23 cellular contexts compared by ENCODE assay signal in genomic region chr4:122823476-122823875, GRCh38. TPM values are rescaled to one million over a fixed set of nuclear protein-coding genes. Genes with fewer than 3 reads are reported as not detected.
A peak's percentile ranks its signal among the peaks of the same experiment; 100 is the strongest.
DNase-seq lines count a peak whose midpoint lies in the region; ATAC-seq, FAIRE-seq and TF ChIP-seq lines count a peak whose summit lies in the region.
"Had no signal": no experiment of that assay in that cellular context is flagged by ENCODE, and none has a peak within 500 bp of the region (broad histone marks: within the 10 kb centered on the region; RNA-seq: fewer than 3 reads in every experiment).

No MANE protein-coding gene starts in this region.

- CTCF ChIA-PET in HCT116 (lab: Charles Lee) = interaction anchor here (1.1 kb wide), 1 partner anchor 66 kb away, joined by 3 read pairs; no protein-coding TSS in a partner anchor

- H3K27me3 ChIP-seq in HCT116 (ENCODE audit: insufficient read depth, low read length) = no peaks in the 10 kb centered on the region
- H3K27me3 ChIP-seq in spleen (replicated peaks in 1 of 7) = peaks cover 0 to 95% (median 38%) of the 10 kb centered on the region in 7 donors

- no peak for ATAC-seq in HCT116
- ATAC-seq in GM18498 (IDR thresholded peaks at IDR 0.05; ENCODE audit: unreplicated experiment) = no peak
- no peak for ATAC-seq in GM18873 (IDR thresholded peaks at IDR 0.05; ENCODE audit: low FRiP score, unreplicated experiment)
- ATAC-seq: Panc1 had no signal

- H3K27ac ChIP-seq in HCT116 (ENCODE audit: low read depth, low read length) (no peak overlapping the region), SK-N-MC (no peak overlapping the region), spleen (no peak overlapping the region)
- H3K27ac ChIP-seq: BLaER1 treated with 17β-estradiol and CSF1 and Interleukin-3, amounts not matched to agents 10 nM and 100 nM had no signal

- RAD21 ChIA-PET in HCT116 (lab: Charles Lee; ENCODE audit: low non-redundant PET in 1 of 2, low total read pairs in 2 of 2, uncharacterized antibody in 2 of 2, unreplicated experiment in 2 of 2) = no interaction called here

- peak; percentile 66 for FAIRE-seq in D721Med (lab: Jason Lieb, UNC)
- FAIRE-seq: GM12891, GM18507 had no signal

- TF ChIP-seq POLR2A in HCT116 (IDR thresholded peaks at IDR 0.05; ENCODE audit: borderline replicate concordance, extremely low read depth, insufficient read depth, insufficient read length) = no peak
- no peak for TF ChIP-seq POLR2A in spleen (IDR thresholded peaks at IDR 0.05)

- DNase-seq in D721Med (ENCODE audit: insufficient read length, low spot score) (no peak), HCT116 (ENCODE audit: low read depth, low spot score) (no peak), SK-N-MC (ENCODE audit: low read depth, low spot score) (peak; percentile 34), fibroblast of mammary gland (ENCODE audit: low read depth) (peak; percentile 51), spleen (no peak), KG1 (lab: John Stamatoyannopoulos, UW) (no peak)
- DNase-seq: Caco-2; CD4-positive, alpha-beta memory T cell; DND-41; NCI-H1092 treated with DMSO at 0.1 percent for 48 hours; NCI-H1436 treated with DMSO at 0.1 percent for 48 hours; NCI-H1930; NCI-H2171; NCI-H345; NCI-H524 treated with DMSO at 0.1 percent for 48 hours; SIG-M5; T-helper 1 cell had no signal

- no peaks in the 10 kb centered on the region for H3K36me3 ChIP-seq in HCT116 (ENCODE audit: control insufficient read depth in 1 of 2, insufficient read depth in 2 of 2, low read length in 2 of 2)
- no peaks in the 10 kb centered on the region for H3K36me3 ChIP-seq in SK-N-MC (ENCODE audit: insufficient read depth, low read length)
- no peaks in the 10 kb centered on the region for H3K36me3 ChIP-seq in spleen
- H3K36me3 ChIP-seq: BLaER1 treated with 17β-estradiol and CSF1 and Interleukin-3, amounts not matched to agents 10 nM and 100 nM had no signal

- no peaks in the 10 kb centered on the region for H3K9me2 ChIP-seq in HCT116 (ENCODE audit: insufficient read depth)

- H3K4me1 ChIP-seq in HCT116 (ENCODE audit: control insufficient read depth in 1 of 2, insufficient read depth in 2 of 2, low read length in 2 of 2) (peaks cover 11 to 44% of the 10 kb centered on the region in 2 experiments), spleen (peaks cover 0 to 22% (median 17%) of the 10 kb centered on the region in 6 donors)
- H3K4me1 ChIP-seq: Caco-2 had no signal

- no peak for TF ChIP-seq RAD21 in HCT116 (IDR thresholded peaks at IDR 0.05; ENCODE audit: low read depth)

- intact Hi-C loops in HCT116 (cut with micrococcal nuclease) (no loop called here), spleen (cut with DNase I; ENCODE audit: low total_unique reads) (no loop called here)

- 80 to 88% (median 86%) methylated on average over 2 of the region's 2 CpGs for whole genome bisulfite sequencing in spleen, 5 donors

- POLR2A ChIA-PET in HCT116 (lab: Charles Lee) = no interaction called here

- no TSS peak for BruUV-seq in HCT116 (replicated peaks; lab: Mats Ljungman, UMichigan)

- H3K4me3 ChIP-seq in HCT116 (replicated peaks in 1 of 2; ENCODE audit: low read depth in 1 of 2, low read length in 2 of 2) (no peak overlapping the region), SK-N-MC (no peak overlapping the region), fibroblast of mammary gland (ENCODE audit: control insufficient read depth, low read depth, low read length) (no peak overlapping the region), spleen (no peak overlapping the region)
- H3K4me3 ChIP-seq: BLaER1 treated with 17β-estradiol and CSF1 and Interleukin-3, amounts not matched to agents 10 nM and 100 nM had no signal

- no peaks in the 10 kb centered on the region for H4K20me1 ChIP-seq in HCT116 (ENCODE audit: insufficient read depth)

- peak overlapping the region; percentile 41 for H2AFZ ChIP-seq in HCT116 (ENCODE audit: low read depth, low read length, poor library complexity, severe bottlenecking)

- no peaks in the 10 kb centered on the region for H3K79me2 ChIP-seq in HCT116 (ENCODE audit: insufficient read depth, low read length)

- TF ChIP-seq CTCF in D721Med (IDR thresholded peaks at IDR 0.05; ENCODE audit: insufficient read depth, missing control alignments) (no peak), HCT116 (IDR thresholded peaks at IDR 0.05 in 2 of 3, conservative IDR thresholded peaks at IDR 0.05 in 1 of 3; ENCODE audit: borderline replicate concordance in 1 of 3, insufficient read depth in 1 of 3, low read depth in 2 of 3, low read length in 2 of 3) (no peak), fibroblast of mammary gland (conservative IDR thresholded peaks at IDR 0.05; ENCODE audit: control insufficient read depth, insufficient read depth, low read depth, low read length) (no peak), spleen (IDR thresholded peaks at IDR 0.05 in 8 of 11, conservative IDR thresholded peaks at IDR 0.05 in 3 of 11) (no peak)

- H3K9me3 ChIP-seq in HCT116 (ENCODE audit: control insufficient read depth in 1 of 2, insufficient read depth in 1 of 2, low read depth in 1 of 2, low read length in 2 of 2) (no peaks in the 10 kb centered on the region), SK-N-MC (ENCODE audit: low read depth, low read length) (no peaks in the 10 kb centered on the region), spleen (no peaks in the 10 kb centered on the region)
- H3K9me3 ChIP-seq: Caco-2 had no signal

- H3K9ac ChIP-seq in HCT116 (ENCODE audit: low read length) (no peak overlapping the region), SK-N-MC (ENCODE audit: insufficient read length) (no peak overlapping the region)
- H3K9ac ChIP-seq: BLaER1 treated with 17β-estradiol and CSF1 and Interleukin-3, amounts not matched to agents 10 nM and 100 nM had no signal

- no peak overlapping the region for H3K4me2 ChIP-seq in HCT116 (ENCODE audit: low read length)
- H3K4me2 ChIP-seq: BLaER1 treated with 17β-estradiol and CSF1 and Interleukin-3, amounts not matched to agents 10 nM and 100 nM had no signal

TF ChIP-seq in HCT116, 20 proteins besides CTCF, POLR2A, EP300 and RAD21:
- TF ChIP-seq ATF3 (IDR thresholded peaks at IDR 0.05) = no peak
- TF ChIP-seq JUND (IDR thresholded peaks at IDR 0.05) = no peak
- no peak for TF ChIP-seq TCF7L2 (IDR thresholded peaks at IDR 0.05; ENCODE audit: borderline replicate concordance, extremely low read depth, insufficient read depth, insufficient read length)
- no peak for TF ChIP-seq ZBTB33 (IDR thresholded peaks at IDR 0.05; ENCODE audit: extremely low read depth, insufficient replicate concordance, low read length)
- no peak for TF ChIP-seq SRF (IDR thresholded peaks at IDR 0.05; ENCODE audit: low read depth)
- no peak for TF ChIP-seq SP1 (IDR thresholded peaks at IDR 0.05; ENCODE audit: low read depth)
- TF ChIP-seq POLR2AphosphoS5 (IDR thresholded peaks at IDR 0.05; ENCODE audit: low read depth, low read length) = no peak
- no peak for TF ChIP-seq SIN3A (IDR thresholded peaks at IDR 0.05; ENCODE audit: low read depth)
- TF ChIP-seq ZFX (IDR thresholded peaks at IDR 0.05) = no peak
- TF ChIP-seq EZH2phosphoT487 (IDR thresholded peaks at IDR 0.05; ENCODE audit: borderline replicate concordance) = no peak
- no peak for TF ChIP-seq EGR1 (IDR thresholded peaks at IDR 0.05; ENCODE audit: low read depth)
- no peak for TF ChIP-seq ZNF274 (IDR thresholded peaks at IDR 0.05; ENCODE audit: low read depth, low read length)
- no peak for TF ChIP-seq CBX3 (IDR thresholded peaks at IDR 0.05; ENCODE audit: low read depth)

RNA-seq across cellular contexts. Expression of gene FGF2, which starts 3.2 kb away (rescaled TPM):
- 3.8 TPM for total RNA-seq in HCT116 (2021; ENCODE audit: unreplicated experiment)
- polyA plus RNA-seq in HCT116 (2012) = 1.6 and 1.7 TPM in 2 replicates
- 1 to 10 TPM; 1.1 to 3.1 (median 2.6) TPM for total RNA-seq in spleen
- under 1 TPM; 0.48 to 0.96 (median 0.86) TPM for polyA plus RNA-seq in spleen
- total RNA-seq: CD4-positive, alpha-beta memory T cell had no signal
- polyA plus RNA-seq: CD4-positive, alpha-beta memory T cell had no signal

Comparison
In these comparisons a context has a peak if more than half of its experiments do, and no peak if none do; other contexts are left out.
1. DNase-seq: peak in SK-N-MC (single experiment) and fibroblast of mammary gland (single experiment); none in D721Med (single experiment), HCT116 (single experiment), spleen (single experiment) and KG1 (single experiment).